Comparison of ENCODE assay signal across 8 cellular contexts in genomic region chr1:45009956-45010854, GRCh38. TPM values are rescaled to one million over a fixed set of nuclear protein-coding genes. Genes with fewer than 3 reads are reported as not detected.
DNase-seq lines count a peak whose midpoint lies in the region; ATAC-seq and TF ChIP-seq lines count a peak whose summit lies in the region.

No MANE protein-coding gene starts in this region.

- H3K27ac ChIP-seq in HUES48 (ENCODE audit: low read depth, low read length), result no peak overlapping the region
- no peak overlapping the region for H3K27ac ChIP-seq in endodermal cell (ENCODE audit: low read depth, low read length)
- no peak overlapping the region for H3K27ac ChIP-seq in muscle layer of duodenum (ENCODE audit: low read length)

- intact Hi-C loops in CD14-positive monocyte (cut with micrococcal nuclease), result loop anchor here in 1 of 2 donors (5.0 to 10.0 kb wide), 3 partner anchors 225 to 575 kb away; partner anchors contain the start of genes BEST4, NASP and TESK2

- no peak for TF ChIP-seq CTCF in CD14-positive monocyte (IDR thresholded peaks at IDR 0.05)
- TF ChIP-seq CTCF in endodermal cell (conservative IDR thresholded peaks at IDR 0.05), result no peak

- no peak for ATAC-seq in HG02571 (IDR thresholded peaks at IDR 0.05; ENCODE audit: unreplicated experiment)
- ATAC-seq in activated CD4-positive, CD25-positive, alpha-beta regulatory T cell treated with anti-CD3 and anti-CD28 coated beads, Interleukin-2, amount 50 U/mL, for 24 hours, result no peak

- H3K9me3 ChIP-seq in HUES48 (ENCODE audit: control insufficient read depth, insufficient read depth, low read length), result no peaks in the 10 kb centered on the region
- no peaks in the 10 kb centered on the region for H3K9me3 ChIP-seq in endodermal cell (ENCODE audit: control insufficient read depth, low read length)
- no peaks in the 10 kb centered on the region for H3K9me3 ChIP-seq in muscle layer of duodenum (ENCODE audit: control insufficient read depth in 1 of 2, low read length in 2 of 2)

- WGBS in endodermal cell (ENCODE audit: insufficient coverage in 1 of 2, insufficient read length in 1 of 2), 2 experiments, result 30 to 34% methylated on average over 14 to 41 of the region's 41 CpGs

- H3K27me3 ChIP-seq in HUES48 (ENCODE audit: control insufficient read depth, insufficient read depth, low read length), result no peaks in the 10 kb centered on the region
- H3K27me3 ChIP-seq in endodermal cell (ENCODE audit: control insufficient read depth, insufficient read depth, low read length, poor library complexity, severe bottlenecking), result no peaks in the 10 kb centered on the region
- H3K27me3 ChIP-seq in muscle layer of duodenum (ENCODE audit: low read depth, low read length), result no peaks in the 10 kb centered on the region

- DNase-seq in CD14-positive monocyte (ENCODE audit: low spot score) (no peak), endodermal cell (peak; percentile 72), NCI-H187 (lab: John Stamatoyannopoulos, UW) (no peak)
- no peak for DNase-seq in T-helper 2 cell treated with Interferon-gamma antibody and Interleukin-4, amounts not matched to agents 5 μg/mL and 100 μg/mL, for 36 hours (ENCODE audit: low spot score)

- H3K27ac Mint-ChIP-seq in CD14-positive monocyte (peak overlapping the region in 5 of 7 donors; percentile 7 to 75 (median 54)), endodermal cell (no peak overlapping the region)
- peak overlapping the region; percentile 49 for H3K27ac Mint-ChIP-seq in T-helper 2 cell treated with Interferon-gamma antibody and Interleukin-4, amounts not matched to agents 5 μg/mL and 100 μg/mL, for 36 hours

- H3K36me3 Mint-ChIP-seq in CD14-positive monocyte (peaks cover 50 to 55% of the 10 kb centered on the region in 2 donors), endodermal cell (ENCODE audit: low read depth) (peaks cover 45% of the 10 kb centered on the region)
- peaks cover 25% of the 10 kb centered on the region for H3K36me3 Mint-ChIP-seq in T-helper 2 cell treated with Interferon-gamma antibody and Interleukin-4, amounts not matched to agents 5 μg/mL and 100 μg/mL, for 36 hours (ENCODE audit: low read depth)

- H3K36me3 ChIP-seq in HUES48 (ENCODE audit: control insufficient read depth, insufficient read depth, low read length) (peaks cover 47% of the 10 kb centered on the region), endodermal cell (ENCODE audit: control insufficient read depth, insufficient read depth, low read length) (peaks cover 58% of the 10 kb centered on the region), muscle layer of duodenum (ENCODE audit: control insufficient read depth in 1 of 2, insufficient read depth in 2 of 2, low read length in 2 of 2) (peaks cover 34 to 49% of the 10 kb centered on the region in 2 donors)

- H3K4me3 ChIP-seq in HUES48 (ENCODE audit: low read depth, low read length), result peak overlapping the region; percentile 81
- H3K4me3 ChIP-seq in endodermal cell (ENCODE audit: low read length), result peak overlapping the region; percentile 87
- H3K4me3 ChIP-seq in muscle layer of duodenum (ENCODE audit: low read depth in 1 of 2, low read length in 2 of 2), result peak overlapping the region; percentile 90 to 98

- no peaks in the 10 kb centered on the region for H3K9me3 Mint-ChIP-seq in CD14-positive monocyte
- H3K9me3 Mint-ChIP-seq in T-helper 2 cell treated with Interferon-gamma antibody and Interleukin-4, amounts not matched to agents 5 μg/mL and 100 μg/mL, for 36 hours, result no peaks in the 10 kb centered on the region
- no peaks in the 10 kb centered on the region for H3K9me3 Mint-ChIP-seq in endodermal cell

- no peaks in the 10 kb centered on the region for H3K27me3 Mint-ChIP-seq in CD14-positive monocyte (ENCODE audit: low read depth in 3 of 3)
- no peaks in the 10 kb centered on the region for H3K27me3 Mint-ChIP-seq in T-helper 2 cell treated with Interferon-gamma antibody and Interleukin-4, amounts not matched to agents 5 μg/mL and 100 μg/mL, for 36 hours (ENCODE audit: low read depth)
- no peaks in the 10 kb centered on the region for H3K27me3 Mint-ChIP-seq in endodermal cell (ENCODE audit: insufficient read depth)

- H3K4me1 ChIP-seq in HUES48 (ENCODE audit: control insufficient read depth, insufficient read depth, low read length) (peaks cover 10% of the 10 kb centered on the region), endodermal cell (ENCODE audit: control insufficient read depth, insufficient read depth, low read length) (peaks cover 10% of the 10 kb centered on the region), muscle layer of duodenum (ENCODE audit: control insufficient read depth in 1 of 2, insufficient read depth in 2 of 2, low read length in 2 of 2) (peaks cover 16 to 48% of the 10 kb centered on the region in 2 donors)

- H3K9ac ChIP-seq in HUES48 (ENCODE audit: low read depth, low read length) (no peak overlapping the region), endodermal cell (ENCODE audit: extremely low read depth, low read length, poor library complexity, severe bottlenecking) (peak overlapping the region; percentile 48)

- H3K4me3 Mint-ChIP-seq in CD14-positive monocyte, result peak overlapping the region; percentile 86 to 90
- peak overlapping the region; percentile 85 for H3K4me3 Mint-ChIP-seq in T-helper 2 cell treated with Interferon-gamma antibody and Interleukin-4, amounts not matched to agents 5 μg/mL and 100 μg/mL, for 36 hours
- peak overlapping the region; percentile 56 for H3K4me3 Mint-ChIP-seq in endodermal cell

- H3K4me1 Mint-ChIP-seq in CD14-positive monocyte (peaks cover 49% of the 10 kb centered on the region), endodermal cell (peaks cover 22% of the 10 kb centered on the region)
- peaks cover 28% of the 10 kb centered on the region for H3K4me1 Mint-ChIP-seq in T-helper 2 cell treated with Interferon-gamma antibody and Interleukin-4, amounts not matched to agents 5 μg/mL and 100 μg/mL, for 36 hours (ENCODE audit: low read depth)

RNA-seq across cellular contexts. Expression of gene HECTD3, which starts 0.9 kb away (rescaled TPM):
- 10 to 100 TPM; 13.9 to 16.7 TPM for polyA plus RNA-seq in CD14-positive monocyte
- 10 to 100 TPM; 33.2 to 43.7 TPM for total RNA-seq in endodermal cell
- 26.1 TPM for polyA plus RNA-seq in endodermal cell (2013, experiment 1 of 2)
- polyA plus RNA-seq in endodermal cell (2013, experiment 2 of 2), result 24.2 TPM

RNA-seq across cellular contexts. Expression of gene UROD, which starts 1.8 kb away (rescaled TPM):
- polyA plus RNA-seq in CD14-positive monocyte, result 100 to 1,000 TPM; 108 to 115 TPM
- total RNA-seq in endodermal cell, result 100 to 1,000 TPM in 1 of 2 donors, 10 to 100 TPM in 1; 86.8 to 107 TPM
- polyA plus RNA-seq in endodermal cell (2013, experiment 1 of 2), result 58.4 TPM
- polyA plus RNA-seq in endodermal cell (2013, experiment 2 of 2), result 55.5 TPM

RNA-seq across cellular contexts. Expression of gene EIF2B3, which starts 23.8 kb away (rescaled TPM):
- 10 to 100 TPM; 14.7 to 18.0 TPM for polyA plus RNA-seq in CD14-positive monocyte
- 10 to 100 TPM; 24.2 to 27.2 TPM for total RNA-seq in endodermal cell
- 27.4 TPM for polyA plus RNA-seq in endodermal cell (2013, experiment 1 of 2)
- polyA plus RNA-seq in endodermal cell (2013, experiment 2 of 2), result 24.6 TPM
